Comparison of ENCODE assay signal across 8 cellular contexts in the genomic region with DNA sequence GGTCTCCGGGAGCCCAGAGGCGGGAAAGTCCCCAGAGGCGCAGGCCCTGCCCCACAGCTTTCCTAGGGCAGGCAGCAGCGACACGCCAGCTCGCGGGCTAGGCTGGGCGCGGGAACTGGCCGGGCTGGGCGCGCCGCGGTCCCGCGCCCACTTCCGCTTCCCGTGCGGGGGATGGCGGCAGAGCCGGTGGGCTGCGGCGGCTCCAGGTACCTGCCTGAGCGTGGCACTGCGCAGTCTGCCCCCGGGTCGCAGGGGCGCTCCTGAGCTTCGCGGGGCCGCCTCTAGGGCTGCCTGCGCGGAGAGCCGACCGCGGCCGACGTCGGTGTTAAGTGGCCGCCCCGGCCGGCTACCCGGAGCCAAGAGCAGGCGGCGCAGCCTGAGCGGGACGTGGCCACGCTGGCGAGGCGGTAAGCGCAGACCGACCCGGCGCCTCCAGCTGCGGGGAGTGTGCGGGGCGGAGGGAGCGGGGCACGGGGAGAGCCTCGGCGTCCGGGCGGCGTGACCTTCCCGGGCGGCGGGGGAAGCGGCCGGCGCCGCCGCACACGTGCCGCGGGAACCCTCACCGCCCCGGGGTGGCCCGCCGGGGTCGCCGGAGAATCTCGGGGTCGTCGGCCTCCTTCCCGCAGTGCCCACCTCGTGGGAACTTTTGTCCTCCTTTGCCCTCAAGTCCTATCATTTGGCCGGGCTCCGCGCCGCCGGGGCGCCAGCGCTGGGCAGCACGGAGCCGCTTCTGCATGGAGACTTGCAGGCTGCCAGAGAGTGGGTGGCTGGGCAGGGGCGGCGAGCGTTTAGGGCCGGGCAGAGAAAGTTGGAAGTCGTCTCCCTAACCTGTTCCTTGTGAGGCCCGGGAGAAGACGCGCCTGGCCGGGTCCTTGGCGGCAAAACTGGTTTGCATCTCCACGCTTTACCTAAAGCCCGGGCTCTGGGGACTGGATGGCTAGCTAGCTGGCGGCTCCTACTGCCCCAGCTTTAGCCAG. TPM values are rescaled to one million over a fixed set of nuclear protein-coding genes. Genes with fewer than 3 reads are reported as not detected.
DNase-seq lines count a peak whose midpoint lies in the region; ATAC-seq and TF ChIP-seq lines count a peak whose summit lies in the region.

No MANE protein-coding gene starts in this region.

- peaks cover 4% of the 10 kb centered on the region for H3K4me1 ChIP-seq in fibroblast of lung (ENCODE audit: control insufficient read depth, extremely low read depth, insufficient read depth, low read length)
- peaks cover 3% of the 10 kb centered on the region for H3K4me1 ChIP-seq in neural progenitor cell

- H3K36me3 ChIP-seq in fibroblast of lung (ENCODE audit: control insufficient read depth, insufficient read depth, low read length) (no peaks in the 10 kb centered on the region), neural progenitor cell (no peaks in the 10 kb centered on the region)

- intact Hi-C loops in activated CD8-positive, alpha-beta T cell treated with anti-CD3 and anti-CD28 coated beads for 36 hours (cut with micrococcal nuclease): no loop called here

- peaks cover 3% of the 10 kb centered on the region for H3K4me1 Mint-ChIP-seq in activated CD8-positive, alpha-beta T cell treated with anti-CD3 and anti-CD28 coated beads for 36 hours (ENCODE audit: low read depth)
- peaks cover 9% of the 10 kb centered on the region for H3K4me1 Mint-ChIP-seq in neural progenitor cell

- H3K4me2 ChIP-seq in fibroblast of lung (ENCODE audit: extremely low read depth, insufficient read depth, low read length) (peak overlapping the region; percentile 80), neural progenitor cell (peak overlapping the region; percentile 85)

- POLR2A ChIA-PET in activated CD8-positive, alpha-beta T cell treated with anti-CD3 and anti-CD28 coated beads for 36 hours (lab: Charles Lee): interaction anchor here (0.5 to 1.2 kb wide), 2 partner anchors 35 to 257 kb away, joined by 3 read pairs; no protein-coding TSS in a partner anchor

- H3K27ac ChIP-seq in fibroblast of lung (ENCODE audit: insufficient read depth, low read length) (peak overlapping the region; percentile 38), neural progenitor cell (no peak overlapping the region)

- H3K27me3 Mint-ChIP-seq in activated CD8-positive, alpha-beta T cell treated with anti-CD3 and anti-CD28 coated beads for 36 hours: peaks cover 34% of the 10 kb centered on the region
- H3K27me3 Mint-ChIP-seq in neural progenitor cell (ENCODE audit: insufficient read depth, low read depth): peaks cover 5% of the 10 kb centered on the region

- H3K79me2 ChIP-seq in fibroblast of lung (ENCODE audit: control insufficient read depth, insufficient read depth, low read length) (peaks cover 2% of the 10 kb centered on the region), neural progenitor cell (ENCODE audit: low read depth) (no peaks in the 10 kb centered on the region)

- peak; percentile 42 for TF ChIP-seq CTCF in GM13977 (IDR thresholded peaks at IDR 0.05; ENCODE audit: extremely low read depth, insufficient read depth, missing control alignments)
- TF ChIP-seq CTCF in activated CD8-positive, alpha-beta T cell treated with anti-CD3 and anti-CD28 coated beads for 36 hours (IDR thresholded peaks at IDR 0.05): no peak
- TF ChIP-seq CTCF in fibroblast of lung (conservative IDR thresholded peaks at IDR 0.05 in 1 of 2, IDR thresholded peaks at IDR 0.05 in 1 of 2; ENCODE audit: low read depth in 1 of 2, low read length in 2 of 2): peak in 1 of 2 donors; percentile 9
- TF ChIP-seq CTCF in neural progenitor cell (IDR thresholded peaks at IDR 0.05): peak; percentile 43

- H3K4me3 ChIP-seq in fibroblast of lung (replicated peaks in 1 of 4; ENCODE audit: control extremely low read depth in 1 of 4, insufficient read depth in 1 of 4, low read depth in 3 of 4, low read length in 4 of 4) (peak overlapping the region; percentile 50 to 71 (median 58)), neural progenitor cell (peak overlapping the region; percentile 52)

- H3F3A ChIP-seq in neural progenitor cell (ENCODE audit: low read depth): no peaks in the 10 kb centered on the region

- ATAC-seq in HG02623 (IDR thresholded peaks at IDR 0.05; ENCODE audit: unreplicated experiment): peak; percentile 84
- peak; percentile 89 for ATAC-seq in activated CD8-positive, alpha-beta T cell treated with anti-CD3 and anti-CD28 coated beads for 36 hours

- peak; percentile 44 for DNase-seq in ACHN
- DNase-seq in GM13977 (ENCODE audit: low spot score): peak; percentile 87
- peak; percentile 27 for DNase-seq in NCI-H128 (lab: John Stamatoyannopoulos, UW; ENCODE audit: unreplicated experiment)
- peak; percentile 58 for DNase-seq in activated CD8-positive, alpha-beta T cell treated with anti-CD3 and anti-CD28 coated beads for 36 hours
- DNase-seq in fibroblast of lung (ENCODE audit: low read depth in 2 of 2): peak; percentile 29 to 54
- peak; percentile 77 for DNase-seq in neural progenitor cell (ENCODE audit: low spot score)
- DNase-seq in foreskin melanocyte: no peak

- peak overlapping the region; percentile 65 for H3K4me3 Mint-ChIP-seq in activated CD8-positive, alpha-beta T cell treated with anti-CD3 and anti-CD28 coated beads for 36 hours
- H3K4me3 Mint-ChIP-seq in neural progenitor cell: peak overlapping the region; percentile 76

- H3K9me3 ChIP-seq in fibroblast of lung (ENCODE audit: control insufficient read depth, insufficient read depth, low read depth, low read length) (no peaks in the 10 kb centered on the region), neural progenitor cell (ENCODE audit: low read depth) (no peaks in the 10 kb centered on the region)

- no peak overlapping the region for H3K27ac Mint-ChIP-seq in activated CD8-positive, alpha-beta T cell treated with anti-CD3 and anti-CD28 coated beads for 36 hours
- no peak overlapping the region for H3K27ac Mint-ChIP-seq in neural progenitor cell

- H2AFZ ChIP-seq in fibroblast of lung (ENCODE audit: low read length) (peak overlapping the region; percentile 85), neural progenitor cell (replicated peaks) (peak overlapping the region; percentile 87)

- H3K9ac ChIP-seq in fibroblast of lung (ENCODE audit: insufficient read depth, low read length) (peak overlapping the region; percentile 65), neural progenitor cell (no peak overlapping the region)

- H3K36me3 Mint-ChIP-seq in activated CD8-positive, alpha-beta T cell treated with anti-CD3 and anti-CD28 coated beads for 36 hours (ENCODE audit: low read depth): peaks cover 21% of the 10 kb centered on the region
- peaks cover 6% of the 10 kb centered on the region for H3K36me3 Mint-ChIP-seq in neural progenitor cell

- CTCF ChIA-PET in activated CD8-positive, alpha-beta T cell treated with anti-CD3 and anti-CD28 coated beads for 36 hours (lab: Charles Lee): interaction anchor here (0.8 to 2.4 kb wide), 3 partner anchors 14 to 33 kb away, joined by 3 to 7 read pairs (median 3); no protein-coding TSS in a partner anchor

- in situ Hi-C loops in ACHN (cut with HindIII; ENCODE audit: low pct_ligation_motif_present, low pct_unique_long_range_greater_than_20kb, low sequenced_read_pairs): no loop called here
- in situ Hi-C loops in GM13977 (cut with MboI; ENCODE audit: low pct_unique_long_range_greater_than_20kb, low sequenced_read_pairs, unreplicated experiment): no loop called here

- H3K27me3 ChIP-seq in fibroblast of lung (ENCODE audit: control insufficient read depth, insufficient read depth, low read length): no peaks in the 10 kb centered on the region
- peaks cover 35% of the 10 kb centered on the region for H3K27me3 ChIP-seq in neural progenitor cell

- H4K20me1 ChIP-seq in fibroblast of lung (ENCODE audit: control insufficient read depth, extremely low read depth, insufficient read depth, low read length): no peaks in the 10 kb centered on the region
- H4K20me1 ChIP-seq in neural progenitor cell (ENCODE audit: low read depth): no peaks in the 10 kb centered on the region

- peaks cover 12% of the 10 kb centered on the region for H3K9me3 Mint-ChIP-seq in activated CD8-positive, alpha-beta T cell treated with anti-CD3 and anti-CD28 coated beads for 36 hours
- peaks cover 8% of the 10 kb centered on the region for H3K9me3 Mint-ChIP-seq in neural progenitor cell

RNA-seq across cellular contexts. Expression of gene MPHOSPH8, which starts 31.4 kb away (rescaled TPM):
- total RNA-seq in activated CD8-positive, alpha-beta T cell treated with anti-CD3 and anti-CD28 coated beads for 36 hours: 10 to 100 TPM; 26.9 to 27.4 TPM
- total RNA-seq in fibroblast of lung (18.3 and 18.7 TPM in 2 replicates), neural progenitor cell (ENCODE audit: low replicate concordance) (6.4 and 7.0 TPM in 2 replicates)
- 16.6 and 18.8 TPM in 2 replicates for polyA plus RNA-seq in fibroblast of lung
- polyA plus RNA-seq in fibroblast of lung (2012): 22.8 and 26.9 TPM in 2 replicates
- 1.1 and 3.3 TPM in 2 replicates for polyA minus RNA-seq in fibroblast of lung (ENCODE audit: low replicate concordance)

RNA-seq across cellular contexts. Expression of gene TPTE2, which starts 40.7 kb away (rescaled TPM):
- total RNA-seq in activated CD8-positive, alpha-beta T cell treated with anti-CD3 and anti-CD28 coated beads for 36 hours: under 1 TPM; 0.22 to 0.27 TPM
- total RNA-seq in fibroblast of lung: not detected in 2 replicates
- not detected in 2 replicates for polyA plus RNA-seq in fibroblast of lung
- polyA plus RNA-seq in fibroblast of lung (2012): not detected in 2 replicates
- polyA minus RNA-seq in fibroblast of lung (ENCODE audit: low replicate concordance): not detected in 2 replicates
- total RNA-seq in neural progenitor cell (ENCODE audit: low replicate concordance): 0.06 and 0.17 TPM in 2 replicates
